ENCODE assay signal across 8 cellular contexts in the genomic region with DNA sequence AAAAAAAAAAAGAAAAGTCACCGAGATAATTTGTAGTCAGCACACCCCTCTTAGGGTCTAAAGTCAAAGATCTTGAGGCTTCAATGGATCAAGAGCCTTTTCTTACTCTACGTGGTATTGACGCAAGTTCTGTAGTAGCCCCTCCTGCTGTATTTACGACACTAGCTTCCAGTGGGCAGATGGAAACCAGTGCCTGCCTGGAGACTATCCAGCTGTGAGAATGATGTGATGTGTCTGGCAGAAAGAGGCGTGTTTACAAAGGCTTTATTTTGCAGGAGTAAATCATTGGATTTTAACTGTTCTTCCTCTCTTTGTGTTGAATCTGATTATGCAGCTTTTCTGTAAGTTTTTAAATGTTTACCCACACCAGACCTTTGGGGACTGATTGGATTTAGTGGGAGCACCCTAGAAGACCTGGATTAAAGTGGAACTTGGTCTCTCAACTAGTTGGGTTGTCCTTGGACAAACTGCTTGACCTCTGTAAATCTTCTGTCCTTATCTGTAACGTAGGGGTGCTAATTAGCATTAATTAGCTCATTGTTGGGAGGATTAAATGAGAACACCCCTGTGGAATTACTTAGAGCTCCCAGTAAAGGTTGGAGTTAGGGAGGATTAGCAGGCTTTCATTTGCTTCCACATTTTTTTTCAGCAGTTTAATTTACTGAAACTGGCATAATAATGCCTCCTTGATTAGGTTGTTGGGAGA.
A peak's percentile ranks its signal among the peaks of the same experiment; 100 is the strongest.
DNase-seq lines count a peak whose midpoint lies in the region; ATAC-seq and TF ChIP-seq lines count a peak whose summit lies in the region.

No MANE protein-coding gene starts in this region.

- in situ Hi-C loops in SK-MEL-5 (cut with HindIII; ENCODE audit: low pct_unique_long_range_greater_than_20kb, low sequenced_read_pairs), result no loop called here

- DNase-seq in activated CD4-positive, alpha-beta T cell treated with anti-CD3 and anti-CD28 coated beads, Interleukin-2, amount 10 ng/mL, durations not matched to agents 7 days and 5 days, result no peak
- DNase-seq in activated CD4-positive, alpha-beta T cell treated with anti-CD3 and anti-CD28 coated beads, Interleukin-2, amount 50 U/mL, for 48 hours, result no peak
- DNase-seq in SK-MEL-5 (ENCODE audit: low read depth, low spot score) (peak; percentile 96), Right ventricle myocardium superior (peak; percentile 63), thoracic aorta (ENCODE audit: low spot score) (peak; percentile 25), prostate gland (ENCODE audit: low spot score) (no peak), foreskin keratinocyte (no peak)

- no peaks in the 10 kb centered on the region for H3K9me3 Mint-ChIP-seq in activated CD4-positive, alpha-beta T cell treated with anti-CD3 and anti-CD28 coated beads, Interleukin-2, amount 10 ng/mL, durations not matched to agents 7 days and 5 days

- no peak for TF ChIP-seq POLR2A in prostate gland (IDR thresholded peaks at IDR 0.05)

- POLR2A ChIA-PET in activated CD4-positive, alpha-beta T cell treated with anti-CD3 and anti-CD28 coated beads, Interleukin-2, amount 10 ng/mL, durations not matched to agents 7 days and 5 days (lab: Charles Lee), result no interaction called here

- peak overlapping the region; percentile 91 for H3K27ac Mint-ChIP-seq in activated CD4-positive, alpha-beta T cell treated with anti-CD3 and anti-CD28 coated beads, Interleukin-2, amount 10 ng/mL, durations not matched to agents 7 days and 5 days

- H3K27me3 ChIP-seq in thoracic aorta (replicated peaks; ENCODE audit: insufficient read depth), result no peaks in the 10 kb centered on the region
- no peaks in the 10 kb centered on the region for H3K27me3 ChIP-seq in prostate gland (replicated peaks; ENCODE audit: insufficient read depth)
- no peaks in the 10 kb centered on the region for H3K27me3 ChIP-seq in foreskin keratinocyte

- intact Hi-C loops in Right ventricle myocardium superior (cut with DNase I), result no loop called here
- intact Hi-C loops in prostate gland (cut with DNase I), result no loop called here

- WGBS in prostate gland, result 45% methylated on average over 6 of the region's 6 CpGs

- peak overlapping the region; percentile 12 for H3K4me3 ChIP-seq in thoracic aorta
- no peak overlapping the region for H3K4me3 ChIP-seq in prostate gland

- H3K4me1 ChIP-seq in thoracic aorta (ENCODE audit: control insufficient read depth in 1 of 2, low read depth in 2 of 2) (peaks cover 47 to 75% of the 10 kb centered on the region in 2 donors), prostate gland (replicated peaks) (peaks cover 4% of the 10 kb centered on the region), foreskin keratinocyte (peaks cover 11% of the 10 kb centered on the region)

- no peaks in the 10 kb centered on the region for H3K27me3 Mint-ChIP-seq in activated CD4-positive, alpha-beta T cell treated with anti-CD3 and anti-CD28 coated beads, Interleukin-2, amount 10 ng/mL, durations not matched to agents 7 days and 5 days

- H3K36me3 ChIP-seq in thoracic aorta (peaks cover 19% of the 10 kb centered on the region), prostate gland (no peaks in the 10 kb centered on the region)

- ATAC-seq in Right ventricle myocardium superior (ENCODE audit: poor library complexity), result peak; percentile 82
- ATAC-seq in thoracic aorta (ENCODE audit: insufficient number of reproducible peaks, low FRiP score, low read depth), result peak; percentile 83
- ATAC-seq in foreskin keratinocyte, result no peak
- no peak for ATAC-seq in GM18858 (IDR thresholded peaks at IDR 0.05; ENCODE audit: unreplicated experiment)

- CTCF ChIA-PET in activated CD4-positive, alpha-beta T cell treated with anti-CD3 and anti-CD28 coated beads, Interleukin-2, amount 10 ng/mL, durations not matched to agents 7 days and 5 days (lab: Charles Lee), result interaction anchor here (0.6 to 3.6 kb wide), 6 partner anchors 11 to 49 kb away, joined by 3 to 15 read pairs (median 4); no protein-coding TSS in a partner anchor

- peaks cover 91% of the 10 kb centered on the region for H3K4me1 Mint-ChIP-seq in activated CD4-positive, alpha-beta T cell treated with anti-CD3 and anti-CD28 coated beads, Interleukin-2, amount 10 ng/mL, durations not matched to agents 7 days and 5 days

- H3K27ac ChIP-seq in thoracic aorta (peak overlapping the region; percentile 84 to 92), prostate gland (no peak overlapping the region), foreskin keratinocyte (no peak overlapping the region)

- H3K9me3 ChIP-seq in thoracic aorta, result no peaks in the 10 kb centered on the region
- no peaks in the 10 kb centered on the region for H3K9me3 ChIP-seq in prostate gland

- H3K4me3 Mint-ChIP-seq in activated CD4-positive, alpha-beta T cell treated with anti-CD3 and anti-CD28 coated beads, Interleukin-2, amount 10 ng/mL, durations not matched to agents 7 days and 5 days, result no peak overlapping the region

- no peak for TF ChIP-seq CTCF in thoracic aorta (IDR thresholded peaks at IDR 0.05)
- TF ChIP-seq CTCF in prostate gland (IDR thresholded peaks at IDR 0.05), result no peak
- TF ChIP-seq CTCF in foreskin keratinocyte (conservative IDR thresholded peaks at IDR 0.05), result no peak

- H3K36me3 Mint-ChIP-seq in activated CD4-positive, alpha-beta T cell treated with anti-CD3 and anti-CD28 coated beads, Interleukin-2, amount 10 ng/mL, durations not matched to agents 7 days and 5 days (ENCODE audit: low read depth), result peaks cover 73% of the 10 kb centered on the region

Comparison
In these comparisons a context has a peak if more than half of its experiments do, and no peak if none do; other contexts are left out.
1. DNase-seq: peak in SK-MEL-5 (single experiment), Right ventricle myocardium superior (single experiment) and thoracic aorta (single experiment); none in activated CD4-positive, alpha-beta T cell treated with anti-CD3 and anti-CD28 coated beads, Interleukin-2, amount 10 ng/mL, durations not matched to agents 7 days and 5 days (single experiment), activated CD4-positive, alpha-beta T cell treated with anti-CD3 and anti-CD28 coated beads, Interleukin-2, amount 50 U/mL, for 48 hours (0 of 2), prostate gland (single experiment) and foreskin keratinocyte (0 of 2).
2. ATAC-seq: peak in Right ventricle myocardium superior (single experiment) and thoracic aorta (single experiment); none in foreskin keratinocyte (single experiment) and GM18858 (single experiment).
3. H3K27ac ChIP-seq: peak in thoracic aorta (2 of 2); none in prostate gland (0 of 2) and foreskin keratinocyte (single experiment).